ENCODE assay signal across 27 cellular contexts in genomic region chr1:78280626-78281025, GRCh38.
"Had no signal": no experiment of that assay in that cellular context is flagged by ENCODE, and none has a peak within 500 bp of the region (broad histone marks: within the 10 kb centered on the region; RNA-seq: fewer than 3 reads in every experiment).

No MANE protein-coding gene starts in this region.

- H3K36me3 Mint-ChIP-seq: stimulated activated effector memory CD8-positive, alpha-beta T cell treated with anti-CD3 and anti-CD28 coated beads, Interleukin-12 subunit alpha, Interleukin-12 subunit beta, amount 100 ng/mL, for 72 hours had no signal

- H3K27me3 ChIP-seq: gastrocnemius medialis, heart left ventricle, left lung, ovary, sigmoid colon, stomach, testis, tibial nerve, upper lobe of left lung had no signal

- H3K27ac ChIP-seq: dorsolateral prefrontal cortex, gastrocnemius medialis, left lung, ovary, psoas muscle, sigmoid colon, testis, upper lobe of left lung had no signal

- ATAC-seq: gastrocnemius medialis; heart left ventricle; left cardiac atrium; naive thymus-derived CD8-positive, alpha-beta T cell; psoas muscle; right cardiac atrium; stimulated activated effector memory CD8-positive, alpha-beta T cell treated with anti-CD3 and anti-CD28 coated beads, Interleukin-12 subunit alpha, Interleukin-12 subunit beta, amount 100 ng/mL, for 72 hours had no signal

- H3K27ac Mint-ChIP-seq: naive thymus-derived CD8-positive, alpha-beta T cell; nephron progenitor cell; stimulated activated effector memory CD8-positive, alpha-beta T cell treated with anti-CD3 and anti-CD28 coated beads, Interleukin-12 subunit alpha, Interleukin-12 subunit beta, amount 100 ng/mL, for 72 hours had no signal

- H3K4me3 ChIP-seq: dorsolateral prefrontal cortex, gastrocnemius medialis, heart left ventricle, left lung, ovary, psoas muscle, sigmoid colon, stomach, testis, tibial nerve, upper lobe of left lung had no signal

- H3K4me1 ChIP-seq: gastrocnemius medialis, left lung, psoas muscle, stomach, testis, upper lobe of left lung had no signal

- H3K4me1 Mint-ChIP-seq: naive thymus-derived CD8-positive, alpha-beta T cell; nephron progenitor cell; stimulated activated effector memory CD8-positive, alpha-beta T cell treated with anti-CD3 and anti-CD28 coated beads, Interleukin-12 subunit alpha, Interleukin-12 subunit beta, amount 100 ng/mL, for 72 hours had no signal

- H3K9me3 ChIP-seq: gastrocnemius medialis, heart left ventricle, left lung, ovary, psoas muscle, sigmoid colon, stomach, testis, tibial nerve, upper lobe of left lung had no signal

- H3K36me3 ChIP-seq: gastrocnemius medialis, heart left ventricle, left lung, ovary, sigmoid colon, stomach, tibial nerve, upper lobe of left lung had no signal

- H3K4me3 Mint-ChIP-seq: naive thymus-derived CD8-positive, alpha-beta T cell; nephron progenitor cell; stimulated activated effector memory CD8-positive, alpha-beta T cell treated with anti-CD3 and anti-CD28 coated beads, Interleukin-12 subunit alpha, Interleukin-12 subunit beta, amount 100 ng/mL, for 72 hours had no signal

- DNase-seq: cerebellar nuclear complex; cortex of kidney; dorsolateral prefrontal cortex; effector CD4-positive, alpha-beta T cell; gastrocnemius medialis; heart left ventricle; hippocampal formation; left cardiac atrium; left lung; mesendoderm; naive thymus-derived CD8-positive, alpha-beta T cell; nephron progenitor cell; nucleus accumbens; ovary; posterior cingulate gyrus; psoas muscle; right cardiac atrium; sigmoid colon; stimulated activated CD4-positive, alpha-beta T cell treated with anti-CD3 and anti-CD28 coated beads, Interleukin-2, amount 100 ng/mL, for 24 hours; stimulated activated CD4-positive, alpha-beta T cell treated with anti-CD3 and anti-CD28 coated beads, Interleukin-4, amount 100 ng/mL, for 24 hours; stimulated activated naive CD4-positive, alpha-beta T cell treated with Interleukin-2 at 50 U/mL for 16 hours; stomach; substantia nigra; testis; upper lobe of left lung had no signal
